Comparison of ENCODE assay signal across 22 cellular contexts in genomic region chr12:25491396-25491948, GRCh38.
"Had no signal": no experiment of that assay in that cellular context is flagged by ENCODE, and none has a peak within 500 bp of the region (broad histone marks: within the 10 kb centered on the region; RNA-seq: fewer than 3 reads in every experiment).

No MANE protein-coding gene starts in this region.

- H3K36me3 ChIP-seq: brain microvascular endothelial cell, neutrophil, pancreas, right lobe of liver, suprapubic skin, transverse colon had no signal

- H3K27ac Mint-ChIP-seq: activated CD4-positive, alpha-beta memory T cell treated with anti-CD3 and anti-CD28 coated beads, Interleukin-2, amount 10 ng/mL, durations not matched to agents 7 days and 5 days; activated CD4-positive, alpha-beta T cell treated with anti-CD3 and anti-CD28 coated beads for 36 hours; activated CD8-positive, alpha-beta memory T cell treated with anti-CD3 and anti-CD28 coated beads, Interleukin-2, amount 10 ng/mL, durations not matched to agents 7 days and 5 days; activated naive CD4-positive, alpha-beta T cell treated with anti-CD3 and anti-CD28 coated beads for 36 hours; activated naive CD8-positive, alpha-beta T cell treated with anti-CD3 and anti-CD28 coated beads, Interleukin-2, amount 50 U/mL, for 24 hours; immature natural killer cell; naive thymus-derived CD8-positive, alpha-beta T cell; T-helper 2 cell treated with Interferon-gamma antibody and Interleukin-4, amounts not matched to agents 5 μg/mL and 100 μg/mL, for 36 hours had no signal

- H3K27me3 ChIP-seq: brain microvascular endothelial cell, neutrophil, pancreas, right lobe of liver, suprapubic skin, transverse colon had no signal

- H3K27ac ChIP-seq: brain microvascular endothelial cell, neutrophil, pancreas, right lobe of liver, suprapubic skin, transverse colon had no signal

- H3K4me3 ChIP-seq: pancreas, right lobe of liver, suprapubic skin, transverse colon had no signal

- DNase-seq: activated CD4-positive, alpha-beta memory T cell treated with anti-CD3 and anti-CD28 coated beads, Interleukin-2, amount 10 ng/mL, durations not matched to agents 7 days and 5 days; activated CD4-positive, alpha-beta T cell treated with anti-CD3 and anti-CD28 coated beads for 36 hours; activated CD8-positive, alpha-beta memory T cell treated with anti-CD3 and anti-CD28 coated beads, Interleukin-2, amount 10 ng/mL, durations not matched to agents 7 days and 5 days; activated naive CD4-positive, alpha-beta T cell treated with anti-CD3 and anti-CD28 coated beads for 36 hours; activated naive CD8-positive, alpha-beta T cell treated with anti-CD3 and anti-CD28 coated beads, Interleukin-2, amount 50 U/mL, for 24 hours; anterior cingulate cortex; brain microvascular endothelial cell; central memory CD4-positive, alpha-beta T cell; head of caudate nucleus; immature natural killer cell; left cardiac atrium; naive thymus-derived CD8-positive, alpha-beta T cell; pancreas; right lobe of liver; small intestine; stimulated activated CD4-positive, alpha-beta T cell treated with anti-CD3 and anti-CD28 coated beads, Interleukin-15, amount 100 ng/mL, for 24 hours; stimulated activated CD4-positive, alpha-beta T cell treated with anti-CD3 and anti-CD28 coated beads, Interleukin-4, amount 100 ng/mL, for 1 hour; stimulated activated naive CD8-positive, alpha-beta T cell treated with anti-CD3 and anti-CD28 coated beads, Interleukin-15, amount 100 ng/mL, for 72 hours; transverse colon had no signal

- H3K27me3 Mint-ChIP-seq: activated naive CD8-positive, alpha-beta T cell treated with anti-CD3 and anti-CD28 coated beads, Interleukin-2, amount 50 U/mL, for 24 hours; naive thymus-derived CD8-positive, alpha-beta T cell had no signal

- H3K9me3 Mint-ChIP-seq: activated CD4-positive, alpha-beta memory T cell treated with anti-CD3 and anti-CD28 coated beads, Interleukin-2, amount 10 ng/mL, durations not matched to agents 7 days and 5 days; activated naive CD4-positive, alpha-beta T cell treated with anti-CD3 and anti-CD28 coated beads for 36 hours; activated naive CD8-positive, alpha-beta T cell treated with anti-CD3 and anti-CD28 coated beads, Interleukin-2, amount 50 U/mL, for 24 hours; immature natural killer cell; stimulated activated naive CD8-positive, alpha-beta T cell treated with anti-CD3 and anti-CD28 coated beads, Interleukin-15, amount 100 ng/mL, for 72 hours; T-helper 2 cell treated with Interferon-gamma antibody and Interleukin-4, amounts not matched to agents 5 μg/mL and 100 μg/mL, for 36 hours had no signal

- H3K4me1 Mint-ChIP-seq: activated naive CD8-positive, alpha-beta T cell treated with anti-CD3 and anti-CD28 coated beads, Interleukin-2, amount 50 U/mL, for 24 hours; stimulated activated naive CD8-positive, alpha-beta T cell treated with anti-CD3 and anti-CD28 coated beads, Interleukin-15, amount 100 ng/mL, for 72 hours had no signal

- H3K4me3 Mint-ChIP-seq: activated CD4-positive, alpha-beta memory T cell treated with anti-CD3 and anti-CD28 coated beads, Interleukin-2, amount 10 ng/mL, durations not matched to agents 7 days and 5 days; activated CD4-positive, alpha-beta T cell treated with anti-CD3 and anti-CD28 coated beads for 36 hours; activated CD8-positive, alpha-beta memory T cell treated with anti-CD3 and anti-CD28 coated beads, Interleukin-2, amount 10 ng/mL, durations not matched to agents 7 days and 5 days; activated naive CD4-positive, alpha-beta T cell treated with anti-CD3 and anti-CD28 coated beads for 36 hours; activated naive CD8-positive, alpha-beta T cell treated with anti-CD3 and anti-CD28 coated beads, Interleukin-2, amount 50 U/mL, for 24 hours; immature natural killer cell; naive thymus-derived CD8-positive, alpha-beta T cell; stimulated activated naive CD8-positive, alpha-beta T cell treated with anti-CD3 and anti-CD28 coated beads, Interleukin-15, amount 100 ng/mL, for 72 hours; T-helper 2 cell treated with Interferon-gamma antibody and Interleukin-4, amounts not matched to agents 5 μg/mL and 100 μg/mL, for 36 hours had no signal

- H3K9me3 ChIP-seq: neutrophil, pancreas, right lobe of liver, suprapubic skin, transverse colon had no signal

- H3K36me3 Mint-ChIP-seq: activated CD8-positive, alpha-beta memory T cell treated with anti-CD3 and anti-CD28 coated beads, Interleukin-2, amount 10 ng/mL, durations not matched to agents 7 days and 5 days; immature natural killer cell; naive thymus-derived CD8-positive, alpha-beta T cell had no signal

- H3K4me1 ChIP-seq: pancreas, right lobe of liver, suprapubic skin, transverse colon had no signal
